ENCODE assay signal across 9 cellular contexts in the genomic region with DNA sequence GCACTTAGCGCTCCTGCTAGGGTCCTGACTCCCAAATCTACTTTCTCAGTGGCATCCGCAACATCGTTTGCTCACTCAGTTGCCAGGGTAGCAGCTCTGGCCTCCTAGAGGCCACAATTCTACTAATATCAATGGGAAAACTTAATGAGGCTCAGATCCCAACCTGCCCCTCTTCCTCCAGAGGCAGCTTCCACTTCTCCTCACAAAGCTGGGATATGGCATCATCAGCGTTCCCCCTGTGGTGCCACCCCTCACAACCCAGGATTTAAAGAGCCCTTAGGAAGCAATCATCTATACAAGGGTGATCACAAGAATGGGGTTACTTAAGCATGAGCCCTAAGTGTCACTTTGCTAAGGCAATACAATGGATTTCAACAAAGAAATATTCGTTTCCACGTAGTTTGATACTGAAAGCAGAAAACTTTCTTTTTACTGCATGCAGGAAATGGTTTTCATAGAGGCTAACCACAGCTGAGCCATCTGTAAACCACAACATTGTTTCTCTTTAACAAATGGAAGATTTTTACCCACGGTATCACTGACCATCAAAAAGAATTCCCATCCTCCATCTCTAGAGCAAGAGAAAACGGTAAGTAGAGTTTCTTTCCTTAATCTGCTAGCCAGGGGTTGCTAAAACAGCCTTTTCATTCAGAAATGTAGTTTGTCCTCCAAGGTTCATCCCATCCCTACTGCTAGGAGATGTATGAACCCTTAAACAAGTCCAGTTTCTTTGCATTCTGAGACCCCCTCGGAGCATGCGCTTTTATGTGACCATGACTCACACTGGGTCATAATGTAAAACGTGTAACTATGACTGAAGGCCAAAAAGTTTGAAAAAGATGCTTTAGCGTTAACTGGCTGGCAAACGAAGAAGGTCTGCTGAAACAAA.
A peak's percentile ranks its signal among the peaks of the same experiment; 100 is the strongest.
DNase-seq lines count a peak whose midpoint lies in the region; ATAC-seq and TF ChIP-seq lines count a peak whose summit lies in the region.
"Had no signal": no experiment of that assay in that cellular context is flagged by ENCODE, and none has a peak within 500 bp of the region (broad histone marks: within the 10 kb centered on the region; RNA-seq: fewer than 3 reads in every experiment).

No MANE protein-coding gene starts in this region.

- TF ChIP-seq CTCF in GM12875 (IDR thresholded peaks at IDR 0.05; ENCODE audit: borderline replicate concordance, insufficient read depth, low read depth, low read length) (no peak), KMS-11 (conservative IDR thresholded peaks at IDR 0.05; ENCODE audit: low read depth, low read length) (no peak), choroid plexus epithelial cell (conservative IDR thresholded peaks at IDR 0.05; ENCODE audit: low read depth, low read length) (no peak)

- H3K4me2 ChIP-seq in KMS-11 = peak overlapping the region; percentile 57

- no peaks in the 10 kb centered on the region for H3K9me3 Mint-ChIP-seq in stimulated activated naive B cell treated with anti-CD40 and anti-IgM and Interleukin-4, amounts not matched to agents 10 μg/mL and 1 μg/mL and 100 μg/mL, for 72 hours
- H3K9me3 Mint-ChIP-seq: T-helper 1 cell treated with Interleukin-12 subunit alpha and Interleukin-12 subunit beta and Interleukin-4 antibody, amounts not matched to agents 30 μg/mL and 1 μg/mL, for 36 hours had no signal

- H3K27me3 Mint-ChIP-seq in stimulated activated naive B cell treated with anti-CD40 and anti-IgM and Interleukin-4, amounts not matched to agents 10 μg/mL and 1 μg/mL and 100 μg/mL, for 72 hours = peaks cover 26 to 29% of the 10 kb centered on the region in 2 donors

- no peaks in the 10 kb centered on the region for H3K36me3 ChIP-seq in KMS-11 (ENCODE audit: insufficient read depth)

- peak; percentile 96 for DNase-seq in choroid plexus epithelial cell (ENCODE audit: low read depth)
- DNase-seq in stimulated activated naive B cell treated with anti-CD40 and anti-IgM and Interleukin-4, amounts not matched to agents 10 μg/mL and 1 μg/mL and 100 μg/mL, for 72 hours = no peak
- no peak for DNase-seq in germinal center (ENCODE audit: low spot score)
- DNase-seq in NCI-H82 treated with DMSO at 0.1 percent for 48 hours (lab: John Stamatoyannopoulos, UW; ENCODE audit: unreplicated experiment) = no peak
- DNase-seq in islet precursor cell = no peak

- H3K27ac Mint-ChIP-seq in stimulated activated naive B cell treated with anti-CD40 and anti-IgM and Interleukin-4, amounts not matched to agents 10 μg/mL and 1 μg/mL and 100 μg/mL, for 72 hours = no peak overlapping the region
- H3K27ac Mint-ChIP-seq: T-helper 1 cell treated with Interleukin-12 subunit alpha and Interleukin-12 subunit beta and Interleukin-4 antibody, amounts not matched to agents 30 μg/mL and 1 μg/mL, for 36 hours had no signal

- no peak overlapping the region for H3K27ac ChIP-seq in KMS-11

- H3K36me3 Mint-ChIP-seq in stimulated activated naive B cell treated with anti-CD40 and anti-IgM and Interleukin-4, amounts not matched to agents 10 μg/mL and 1 μg/mL and 100 μg/mL, for 72 hours = peaks cover 27 to 35% of the 10 kb centered on the region in 2 donors

- H4K20me1 ChIP-seq in KMS-11 (ENCODE audit: insufficient read depth) = no peaks in the 10 kb centered on the region

- H3K4me3 Mint-ChIP-seq in stimulated activated naive B cell treated with anti-CD40 and anti-IgM and Interleukin-4, amounts not matched to agents 10 μg/mL and 1 μg/mL and 100 μg/mL, for 72 hours = no peak overlapping the region
- H3K4me3 Mint-ChIP-seq: T-helper 1 cell treated with Interleukin-12 subunit alpha and Interleukin-12 subunit beta and Interleukin-4 antibody, amounts not matched to agents 30 μg/mL and 1 μg/mL, for 36 hours had no signal

- H3K4me3 ChIP-seq in GM12875 (ENCODE audit: low read depth, low read length) (peak overlapping the region; percentile 6), KMS-11 (IDR thresholded peaks at IDR 0.05; ENCODE audit: insufficient read depth, low read depth, low read length) (no peak overlapping the region), choroid plexus epithelial cell (ENCODE audit: low read depth, low read length) (peak overlapping the region; percentile 32)

- H3K27me3 ChIP-seq in KMS-11 (ENCODE audit: insufficient read depth, low read depth) = peaks cover 18% of the 10 kb centered on the region; the same call in 1 of the 2 replicates

- peaks cover 15% of the 10 kb centered on the region for H3K4me1 ChIP-seq in KMS-11 (ENCODE audit: low read depth, poor library complexity, severe bottlenecking)

- ATAC-seq in GM21723 (IDR thresholded peaks at IDR 0.05; ENCODE audit: unreplicated experiment) = peak; percentile 85
- peak; percentile 65 to 77 for ATAC-seq in stimulated activated naive B cell treated with anti-CD40 and anti-IgM and Interleukin-4, amounts not matched to agents 10 μg/mL and 1 μg/mL and 100 μg/mL, for 72 hours (replicated peaks)

- H3K9ac ChIP-seq in KMS-11 = no peak overlapping the region

- no peaks in the 10 kb centered on the region for H3K79me2 ChIP-seq in KMS-11 (ENCODE audit: insufficient read depth, low read depth)

- peaks cover 27 to 34% of the 10 kb centered on the region in 2 donors for H3K4me1 Mint-ChIP-seq in stimulated activated naive B cell treated with anti-CD40 and anti-IgM and Interleukin-4, amounts not matched to agents 10 μg/mL and 1 μg/mL and 100 μg/mL, for 72 hours

- H2AFZ ChIP-seq in KMS-11 (ENCODE audit: low read depth) = no peak overlapping the region
